Comparison of ENCODE assay signal across 11 cellular contexts in the genomic region with DNA sequence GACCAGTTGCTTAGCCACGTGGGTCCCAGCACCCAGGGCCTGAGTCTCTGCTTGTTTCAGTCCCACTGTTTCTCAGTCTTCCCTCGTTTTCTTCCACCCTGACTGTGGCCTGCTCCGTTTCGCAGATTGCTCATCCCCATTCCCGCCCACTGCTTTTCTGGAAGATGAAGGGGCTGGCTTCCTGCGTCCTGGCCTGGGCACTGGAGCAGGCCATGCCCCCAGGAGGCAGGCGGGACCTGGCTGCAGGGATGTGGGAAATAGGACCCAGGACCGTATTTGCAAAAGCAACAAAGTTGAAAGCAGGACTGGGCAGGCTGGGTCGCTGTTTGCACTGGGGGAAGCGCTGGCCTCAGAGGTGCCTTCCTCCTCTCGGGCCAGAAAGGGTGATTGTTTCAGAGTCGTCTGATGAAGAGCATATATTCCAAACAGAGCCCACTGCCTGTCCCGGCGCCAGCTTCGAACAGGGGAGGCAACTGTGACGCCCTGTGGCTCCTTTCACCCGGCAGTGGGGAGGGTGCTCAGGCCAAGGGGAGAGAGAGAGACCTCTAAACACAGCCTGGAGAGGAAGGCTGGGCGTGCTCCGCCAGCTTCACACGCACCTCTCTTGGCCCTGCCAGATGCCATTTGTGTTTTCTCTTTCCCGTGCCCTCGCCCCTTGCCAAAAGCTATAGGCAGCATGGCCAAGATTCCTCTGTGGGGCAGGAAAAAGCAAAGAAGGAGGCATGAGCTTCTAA.
DNase-seq lines count a peak whose midpoint lies in the region; ATAC-seq and TF ChIP-seq lines count a peak whose summit lies in the region.
"Had no signal": no experiment of that assay in that cellular context is flagged by ENCODE, and none has a peak within 500 bp of the region (broad histone marks: within the 10 kb centered on the region; RNA-seq: fewer than 3 reads in every experiment).

No MANE protein-coding gene starts in this region.

- no peak overlapping the region for H4K91ac ChIP-seq in neuronal stem cell (ENCODE audit: low read depth, low read length, poor library complexity)

- H3K27ac ChIP-seq in AG04450 (ENCODE audit: low read depth, low read length) (peak overlapping the region; percentile 47), heart left ventricle (peak overlapping the region in 10 of 12 donors; percentile 12 to 65 (median 45)), neuronal stem cell (replicated peaks; ENCODE audit: low read length) (no peak overlapping the region)

- no peak overlapping the region for H3K4me3 Mint-ChIP-seq in WTC11
- H3K4me3 Mint-ChIP-seq: IgD-negative memory B cell had no signal

- no peaks in the 10 kb centered on the region for H3K9me3 Mint-ChIP-seq in WTC11
- H3K9me3 Mint-ChIP-seq: IgD-negative memory B cell had no signal

- no peak overlapping the region for H3K4me2 ChIP-seq in neuronal stem cell (ENCODE audit: insufficient read depth, low read length, poor library complexity, severe bottlenecking)

- H3K27me3 ChIP-seq in AG04450 (ENCODE audit: control insufficient read depth, insufficient read depth, low read length): no peaks in the 10 kb centered on the region
- H3K27me3 ChIP-seq in heart left ventricle: no peaks in the 10 kb centered on the region
- no peaks in the 10 kb centered on the region for H3K27me3 ChIP-seq in neuronal stem cell (ENCODE audit: control insufficient read depth in 3 of 3, insufficient read depth in 3 of 3, low read depth in 1 of 3, low read length in 3 of 3)

- peaks cover 28% of the 10 kb centered on the region for H3K4me1 Mint-ChIP-seq in WTC11

- no peak overlapping the region for H3K9ac ChIP-seq in neuronal stem cell (ENCODE audit: low read depth, low read length, poor library complexity)

- H2BK15ac ChIP-seq in neuronal stem cell (ENCODE audit: low read length): no peak overlapping the region

- no peak overlapping the region for H2BK120ac ChIP-seq in neuronal stem cell (ENCODE audit: low read depth, low read length)

- peak overlapping the region; percentile 3; the same call in 1 of the 2 replicates for H3K27ac Mint-ChIP-seq in WTC11

- H3K4me1 ChIP-seq in heart left ventricle (peaks cover 0 to 59% (median 39%) of the 10 kb centered on the region in 12 donors), neuronal stem cell (ENCODE audit: control insufficient read depth in 2 of 2, insufficient read depth in 1 of 2, low read depth in 1 of 2, low read length in 2 of 2) (peaks cover 0 to 5% of the 10 kb centered on the region in 2 donors)

- H2AK5ac ChIP-seq in neuronal stem cell (ENCODE audit: low read depth, low read length): no peak overlapping the region

- WGBS in heart left ventricle, 4 donors: 47 to 66% (median 56%) methylated on average over 22 of the region's 22 CpGs
- WGBS in neuronal stem cell (ENCODE audit: extremely low coverage in 2 of 2, insufficient read length in 2 of 2, insufficient replicate concordance in 1 of 2), 2 donors: no CpG with 5 or more reads among the region's 22 CpGs

- POLR2A ChIA-PET in AG04450 (lab: Yijun Ruan, JAX): no interaction called here
- POLR2A ChIA-PET in WTC11 (lab: Charles Lee): no interaction called here

- no peak overlapping the region for H4K8ac ChIP-seq in neuronal stem cell (ENCODE audit: low read depth, low read length)

- no peak overlapping the region for H2BK5ac ChIP-seq in neuronal stem cell (ENCODE audit: low read length)

- no peaks in the 10 kb centered on the region for H3K36me3 ChIP-seq in heart left ventricle
- peaks cover 0 to 5% of the 10 kb centered on the region in 2 donors for H3K36me3 ChIP-seq in neuronal stem cell (replicated peaks in 1 of 2; ENCODE audit: control insufficient read depth in 2 of 2, insufficient read depth in 2 of 2, low read length in 2 of 2)

- intact Hi-C loops in heart left ventricle (cut with DNase I): loop anchor here in 1 of 10 donors (10.0 kb wide), 1 partner anchor 62 kb away; no protein-coding TSS in a partner anchor

- H3K27me3 Mint-ChIP-seq in WTC11 (ENCODE audit: low read depth): no peaks in the 10 kb centered on the region
- H3K27me3 Mint-ChIP-seq: IgD-negative memory B cell had no signal

- no peak overlapping the region for H2AFZ ChIP-seq in neuronal stem cell (ENCODE audit: low read length)

- H3K4me3 ChIP-seq in AG04450 (ENCODE audit: low read depth, low read length): no peak overlapping the region
- no peak overlapping the region for H3K4me3 ChIP-seq in heart left ventricle
- no peak overlapping the region for H3K4me3 ChIP-seq in neuronal stem cell (ENCODE audit: low read length in 2 of 2)

- no peak overlapping the region for H2BK12ac ChIP-seq in neuronal stem cell (ENCODE audit: low read length)

- H3K9me3 ChIP-seq in AG04450 (ENCODE audit: control insufficient read depth, insufficient read depth, low read length): no peaks in the 10 kb centered on the region; the same call in 1 of the 2 replicates
- H3K9me3 ChIP-seq in heart left ventricle: peaks cover 0 to 3% (median 0%) of the 10 kb centered on the region in 12 donors
- H3K9me3 ChIP-seq in neuronal stem cell (replicated peaks in 1 of 2; ENCODE audit: control insufficient read depth in 2 of 2, insufficient read depth in 1 of 2, low read depth in 1 of 2, low read length in 2 of 2): no peaks in the 10 kb centered on the region

- no peak for DNase-seq in AG04450 (ENCODE audit: low read depth, low spot score)
- no peak for DNase-seq in WTC11 (ENCODE audit: low spot score)
- DNase-seq in heart left ventricle: peak in 1 of 5 donors; percentile 20
- no peak for DNase-seq in omental fat pad (ENCODE audit: low spot score)
- no peak for DNase-seq in globus pallidus (ENCODE audit: low spot score)
- DNase-seq in cortex of kidney (lab: John Stamatoyannopoulos, UW): no peak
- DNase-seq in neuronal stem cell (ENCODE audit: low spot score): no peak
- DNase-seq: ACHN, SW 1271 had no signal

- CTCF ChIA-PET in AG04450 (lab: Charles Lee): interaction anchor here (0.7 to 1.2 kb wide), 2 partner anchors 10 to 27 kb away, joined by 3 to 4 read pairs; no protein-coding TSS in a partner anchor
- CTCF ChIA-PET in WTC11 (lab: Charles Lee): interaction anchor here (0.5 to 1.4 kb wide), 4 partner anchors 10 to 156 kb away, joined by 3 read pairs; no protein-coding TSS in a partner anchor

- no peak for TF ChIP-seq POLR2A in heart left ventricle (IDR thresholded peaks at IDR 0.05)

- H3K14ac ChIP-seq in neuronal stem cell (ENCODE audit: low read length): no peak overlapping the region

- no peak overlapping the region for H3K4ac ChIP-seq in neuronal stem cell (ENCODE audit: low read length)

- H3K23ac ChIP-seq in neuronal stem cell (ENCODE audit: low read depth, low read length, poor library complexity): no peak overlapping the region

- no peak for TF ChIP-seq CTCF in AG04450 (IDR thresholded peaks at IDR 0.05; ENCODE audit: low read depth, low read length)
- TF ChIP-seq CTCF in WTC11 (IDR thresholded peaks at IDR 0.05): no peak
- TF ChIP-seq CTCF in heart left ventricle (IDR thresholded peaks at IDR 0.05): no peak
- TF ChIP-seq CTCF in omental fat pad (IDR thresholded peaks at IDR 0.05): no peak

- peaks cover 24% of the 10 kb centered on the region for H3K79me1 ChIP-seq in neuronal stem cell (ENCODE audit: low read depth, low read length)

- H3K36me3 Mint-ChIP-seq in WTC11: no peaks in the 10 kb centered on the region

- no peak for ATAC-seq in WTC11
- peak in 3 of 4 donors; percentile 44 to 63 (median 48) for ATAC-seq in heart left ventricle
- peak; percentile 35 for ATAC-seq in omental fat pad (ENCODE audit: low FRiP score)
- ATAC-seq in HG03432 (IDR thresholded peaks at IDR 0.05; ENCODE audit: unreplicated experiment): no peak

- no peak overlapping the region for H3K18ac ChIP-seq in neuronal stem cell (ENCODE audit: low read length)

TF ChIP-seq in WTC11, 78 proteins besides CTCF, POLR2A, EP300 and RAD21:
- TF ChIP-seq GABPB1 (CRISPR knock-in tag; IDR thresholded peaks at IDR 0.05): peak; percentile 63; the same call in 1 of the 2 replicates
- TF ChIP-seq ZNF263 (CRISPR knock-in tag; IDR thresholded peaks at IDR 0.05; ENCODE audit: low read depth): no peak

Comparison
In these comparisons a context has a peak if more than half of its experiments do, and no peak if none do; other contexts are left out.
1. ATAC-seq: peak in heart left ventricle (3 of 4) and omental fat pad (single experiment); none in WTC11 (single experiment) and HG03432 (single experiment).